ENCODE assay signal across 17 cellular contexts in genomic region chr2:113041871-113042270, GRCh38. TPM values are rescaled to one million over a fixed set of nuclear protein-coding genes. Genes with fewer than 3 reads are reported as not detected.
DNase-seq lines count a peak whose midpoint lies in the region; ATAC-seq and TF ChIP-seq lines count a peak whose summit lies in the region.
"Had no signal": no experiment of that assay in that cellular context is flagged by ENCODE, and none has a peak within 500 bp of the region (broad histone marks: within the 10 kb centered on the region; RNA-seq: fewer than 3 reads in every experiment).

No MANE protein-coding gene starts in this region.

- no peak overlapping the region for H3K56ac ChIP-seq in mesendoderm (ENCODE audit: low read length)

- H3K4me3 ChIP-seq in GM12864 (ENCODE audit: low read depth, low read length) = no peak overlapping the region
- H3K4me3 ChIP-seq in mammary epithelial cell (replicated peaks in 1 of 3; ENCODE audit: insufficient read depth in 1 of 3, low read depth in 2 of 3, low read length in 3 of 3) = no peak overlapping the region
- no peak overlapping the region for H3K4me3 ChIP-seq in mesendoderm (ENCODE audit: low read length)

- intact Hi-C loops in mammary epithelial cell (cut with micrococcal nuclease) = loop anchor here (1.0 kb wide), 4 partner anchors 36 to 157 kb away; no protein-coding TSS in a partner anchor

- no peak overlapping the region for H3K18ac ChIP-seq in mesendoderm (ENCODE audit: low read length)

- BruUV-seq in mammary epithelial cell (replicated peaks; lab: Mats Ljungman, UMichigan) = no TSS peak

- H3K4me2 ChIP-seq in mammary epithelial cell (ENCODE audit: insufficient read depth, low read depth, low read length) (no peak overlapping the region), mesendoderm (ENCODE audit: low read length) (no peak overlapping the region)

- TF ChIP-seq CTCF in GM12864 (IDR thresholded peaks at IDR 0.05; ENCODE audit: low read depth, low read length, missing control alignments) (peak; percentile 44), mammary epithelial cell (conservative IDR thresholded peaks at IDR 0.05 in 1 of 2, IDR thresholded peaks at IDR 0.05 in 1 of 2; ENCODE audit: extremely low read depth in 1 of 2, insufficient read depth in 1 of 2, low read depth in 1 of 2, low read length in 2 of 2) (peak; percentile 61 to 83)

- no peak overlapping the region for H2BK120ac ChIP-seq in mesendoderm (ENCODE audit: low read depth, low read length)

- DNase-seq in GM12864 (ENCODE audit: low read depth) (no peak), HuH-7 (ENCODE audit: low spot score) (peak; percentile 20), mammary epithelial cell (peak; percentile 33), mesendoderm (peak; percentile 19), GM03348 (ENCODE audit: low spot score) (no peak), NOMO-1 treated with dmso at 0.1 percent for 144 hours (lab: John Stamatoyannopoulos, UW; ENCODE audit: unreplicated experiment) (no peak)
- DNase-seq in effector CD8-positive, alpha-beta T cell (lab: John Stamatoyannopoulos, UW) = no peak
- DNase-seq: activated CD8-positive, alpha-beta memory T cell treated with anti-CD3 and anti-CD28 coated beads, Interleukin-2, amount 50 U/mL, for 48 hours; activated naive CD4-positive, alpha-beta T cell treated with anti-CD3 and anti-CD28 coated beads, Interleukin-2, amount 10 ng/mL, durations not matched to agents 7 days and 5 days; effector memory CD8-positive, alpha-beta T cell; NCI-H1105; substantia nigra; T-helper 1 cell had no signal

- in situ Hi-C loops in mammary epithelial cell (cut with MboI; ENCODE audit: low sequenced_read_pairs in 2 of 2) = no loop called here

- H3K9me3 ChIP-seq in mammary epithelial cell (replicated peaks; ENCODE audit: insufficient read depth, low read length) = no peaks in the 10 kb centered on the region

- no peak overlapping the region for H3K23ac ChIP-seq in mesendoderm (ENCODE audit: low read length)

- H3K9ac ChIP-seq in mammary epithelial cell (ENCODE audit: insufficient read depth, low read length) (no peak overlapping the region), mesendoderm (ENCODE audit: low read length) (no peak overlapping the region)
- H3K9ac ChIP-seq: parathyroid adenoma had no signal

- CTCF ChIA-PET in mammary epithelial cell (lab: Charles Lee; ENCODE audit: low non-redundant PET) = interaction anchor here (0.6 kb wide), 1 partner anchor 35 kb away, joined by 5 read pairs; no protein-coding TSS in a partner anchor

- dilution Hi-C loops in mammary epithelial cell (cut with HindIII; ENCODE audit: low sequenced_read_pairs) = no loop called here

- no peak overlapping the region for H3K27ac ChIP-seq in mammary epithelial cell (ENCODE audit: insufficient read depth, low read depth, low read length)
- H3K27ac ChIP-seq in mesendoderm (ENCODE audit: low read depth, low read length) = no peak overlapping the region
- H3K27ac ChIP-seq: parathyroid adenoma had no signal

- H2BK5ac ChIP-seq in mesendoderm (ENCODE audit: low read length) = no peak overlapping the region

- H3K79me2 ChIP-seq in mammary epithelial cell (ENCODE audit: insufficient read depth, low read length) = no peaks in the 10 kb centered on the region
- H3K79me2 ChIP-seq in mesendoderm (ENCODE audit: control insufficient read depth, insufficient read depth, low read length) = no peaks in the 10 kb centered on the region
- H3K79me2 ChIP-seq: parathyroid adenoma had no signal

- ATAC-seq in HG02884 (IDR thresholded peaks at IDR 0.05; ENCODE audit: unreplicated experiment) = no peak
- ATAC-seq: activated CD4-positive, CD25-positive, alpha-beta regulatory T cell treated with anti-CD3 and anti-CD28 coated beads, Interleukin-2, amount 50 U/mL, for 24 hours; effector memory CD8-positive, alpha-beta T cell had no signal

- H3K4me1 ChIP-seq in mammary epithelial cell (ENCODE audit: insufficient read depth, low read length) (no peaks in the 10 kb centered on the region), mesendoderm (ENCODE audit: control insufficient read depth, low read depth, low read length) (no peaks in the 10 kb centered on the region)
- H3K4me1 ChIP-seq: parathyroid adenoma had no signal

- no peak overlapping the region for H4K5ac ChIP-seq in mesendoderm (ENCODE audit: low read length)

- H4K20me1 ChIP-seq in mammary epithelial cell (ENCODE audit: insufficient read depth, low read length) = no peaks in the 10 kb centered on the region

- no peak overlapping the region for H2AK5ac ChIP-seq in mesendoderm (ENCODE audit: low read length)

- no peak overlapping the region for H2BK15ac ChIP-seq in mesendoderm (replicated peaks; ENCODE audit: low read depth)

- H3K36me3 ChIP-seq in mammary epithelial cell (ENCODE audit: insufficient read depth, low read length) = no peaks in the 10 kb centered on the region
- H3K36me3 ChIP-seq in mesendoderm (ENCODE audit: control insufficient read depth, insufficient read depth, low read length) = no peaks in the 10 kb centered on the region

- H3K27me3 ChIP-seq in mammary epithelial cell (ENCODE audit: insufficient read depth, low read length) = no peaks in the 10 kb centered on the region
- H3K27me3 ChIP-seq in mesendoderm (ENCODE audit: insufficient read depth, low read length, poor library complexity) = no peaks in the 10 kb centered on the region

- 38% methylated on average over 4 of the region's 5 CpGs for WGBS in mammary epithelial cell (ENCODE audit: low coverage, missing lambda C conversion rate)
- no CpG with 5 or more reads among the region's 5 CpGs for WGBS in mesendoderm (ENCODE audit: extremely low coverage, insufficient coverage, low lambda C conversion rate)

- no peak overlapping the region for H4K8ac ChIP-seq in mesendoderm (ENCODE audit: low read depth, low read length)

- H3K4ac ChIP-seq in mesendoderm (ENCODE audit: low read depth, low read length) = no peak overlapping the region

- no peak overlapping the region for H2AFZ ChIP-seq in mammary epithelial cell (ENCODE audit: low read depth, low read length)
- H2AFZ ChIP-seq: parathyroid adenoma had no signal

- no peaks in the 10 kb centered on the region for H3K79me1 ChIP-seq in mesendoderm (ENCODE audit: low read length)

RNA-seq across cellular contexts. Expression of gene IL36B, which starts 10.8 kb away (rescaled TPM):
- total RNA-seq in mammary epithelial cell = not detected
- polyA plus RNA-seq in mammary epithelial cell = 0.07 TPM
- polyA minus RNA-seq in mammary epithelial cell = not detected
- polyA plus RNA-seq in mesendoderm (2013, experiment 1 of 2) = not detected
- polyA plus RNA-seq in mesendoderm (2013, experiment 2 of 2) = not detected
- polyA plus RNA-seq: BJ had no signal

RNA-seq across cellular contexts. Expression of gene IL36RN, which starts 17.1 kb away (rescaled TPM):
- 1 to 10 TPM in 1 of 2 donors, under 1 TPM in 1; 0.67 to 1.3 TPM for total RNA-seq in mammary epithelial cell
- polyA plus RNA-seq in mammary epithelial cell = 0.46 TPM
- not detected for polyA minus RNA-seq in mammary epithelial cell
- not detected for polyA plus RNA-seq in mesendoderm (2013, experiment 1 of 2)
- polyA plus RNA-seq in mesendoderm (2013, experiment 2 of 2) = not detected
- polyA plus RNA-seq: BJ had no signal

RNA-seq across cellular contexts. Expression of gene IL1F10, which starts 25.9 kb away (rescaled TPM):
- total RNA-seq in mammary epithelial cell = not detected
- polyA plus RNA-seq in mammary epithelial cell = 0.09 TPM
- polyA minus RNA-seq in mammary epithelial cell = not detected
- polyA plus RNA-seq in mesendoderm (2013, experiment 1 of 2) = not detected
- polyA plus RNA-seq in mesendoderm (2013, experiment 2 of 2) = not detected
- polyA plus RNA-seq: BJ had no signal

RNA-seq across cellular contexts. Expression of gene IL36A, which starts 36.6 kb away (rescaled TPM):
- not detected for total RNA-seq in mammary epithelial cell
- polyA plus RNA-seq in mammary epithelial cell = not detected
- not detected for polyA minus RNA-seq in mammary epithelial cell
- not detected for polyA plus RNA-seq in mesendoderm (2013, experiment 1 of 2)
- not detected for polyA plus RNA-seq in mesendoderm (2013, experiment 2 of 2)
- polyA plus RNA-seq: BJ had no signal

Comparison
In these comparisons a context has a peak if more than half of its experiments do, and no peak if none do; other contexts are left out.
1. DNase-seq: peak in HuH-7 (single experiment), mammary epithelial cell (single experiment) and mesendoderm (single experiment); none in GM12864 (single experiment), GM03348 (single experiment), NOMO-1 treated with dmso at 0.1 percent for 144 hours (single experiment) and effector CD8-positive, alpha-beta T cell (single experiment).